ENCODE assay signal across 11 cellular contexts in the genomic region with DNA sequence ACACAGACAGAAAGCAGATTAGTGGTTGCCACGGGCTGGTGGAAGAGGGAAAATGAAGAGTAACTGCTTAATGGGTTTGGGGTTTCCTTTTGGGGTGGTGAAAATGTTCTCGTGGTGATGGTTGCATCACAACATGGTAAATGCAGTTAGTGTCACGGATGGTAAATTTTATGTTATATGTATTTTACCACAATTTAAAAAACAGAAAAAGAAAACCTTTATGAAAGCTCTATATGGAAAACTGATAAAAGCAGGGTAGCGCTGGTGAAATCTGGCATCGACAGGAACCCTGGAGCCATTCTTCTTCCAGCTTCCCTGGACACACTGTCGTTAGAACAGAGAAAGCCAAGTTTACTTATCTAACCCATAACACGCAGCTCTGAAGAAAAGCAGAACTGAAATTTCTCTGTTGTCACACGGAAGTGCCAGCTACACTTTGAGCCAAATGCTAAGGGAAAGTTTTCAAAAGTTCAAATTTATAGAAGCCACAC.
DNase-seq lines count a peak whose midpoint lies in the region; ATAC-seq, FAIRE-seq and TF ChIP-seq lines count a peak whose summit lies in the region.
"Had no signal": no experiment of that assay in that cellular context is flagged by ENCODE, and none has a peak within 500 bp of the region (broad histone marks: within the 10 kb centered on the region; RNA-seq: fewer than 3 reads in every experiment).

No MANE protein-coding gene starts in this region.

- H3K27me3 ChIP-seq in right cardiac atrium (ENCODE audit: control insufficient read depth, insufficient read depth) = no peaks in the 10 kb centered on the region
- H3K27me3 ChIP-seq: testis had no signal

- intact Hi-C loops in right cardiac atrium (cut with DNase I) = loop anchor here in 1 of 4 donors (10.0 kb wide), 1 partner anchor 282 kb away; no protein-coding TSS in a partner anchor

- FAIRE-seq in GM12892 (lab: Jason Lieb, UNC) = no peak

- no peaks in the 10 kb centered on the region for H3K9me3 ChIP-seq in right cardiac atrium (ENCODE audit: control insufficient read depth, low read length)
- H3K9me3 ChIP-seq: testis had no signal

- TF ChIP-seq POLR2A in GM12892 (IDR thresholded peaks at IDR 0.05; ENCODE audit: low read depth, low read length) = no peak

- no peak overlapping the region for H3K4me3 ChIP-seq in right cardiac atrium (ENCODE audit: low read length)
- H3K4me3 ChIP-seq: testis had no signal

- WGBS in right cardiac atrium = 33% methylated on average over 8 of the region's 8 CpGs

- DNase-seq in right cardiac atrium (no peak), GM12892 (ENCODE audit: insufficient read length) (no peak), NCI-H187 (lab: John Stamatoyannopoulos, UW) (no peak)
- DNase-seq in activated CD4-positive, alpha-beta T cell treated with anti-CD3 and anti-CD28 coated beads, Interleukin-2, amount 50 U/mL, for 48 hours = no peak
- DNase-seq in effector CD8-positive, alpha-beta T cell (lab: John Stamatoyannopoulos, UW) = no peak
- DNase-seq: DND-41, testis had no signal

- no peak overlapping the region for H3K27ac ChIP-seq in right cardiac atrium (ENCODE audit: low read length)
- H3K27ac ChIP-seq: epithelial cell of prostate, testis had no signal

- ATAC-seq in GM18907 (IDR thresholded peaks at IDR 0.05; ENCODE audit: unreplicated experiment) = peak; percentile 88
- ATAC-seq in HG02642 (IDR thresholded peaks at IDR 0.05; ENCODE audit: poor library complexity, unreplicated experiment) = peak; percentile 75
- peak; percentile 68 for ATAC-seq in HG03575 (IDR thresholded peaks at IDR 0.05; ENCODE audit: extremely low read depth, insufficient number of reproducible peaks, low FRiP score, unreplicated experiment)
- peak; percentile 53 to 72 for ATAC-seq in right cardiac atrium

- no peaks in the 10 kb centered on the region for H3K4me1 ChIP-seq in right cardiac atrium (ENCODE audit: control insufficient read depth, insufficient read depth, low read length)
- H3K4me1 ChIP-seq: testis had no signal
